In genomic region chr9:111759762-111760639, GRCh38 we compare ENCODE assay signal across 8 cellular contexts. TPM values are rescaled to one million over a fixed set of nuclear protein-coding genes. Genes with fewer than 3 reads are reported as not detected.
DNase-seq lines count a peak whose midpoint lies in the region; ATAC-seq, FAIRE-seq and TF ChIP-seq lines count a peak whose summit lies in the region.

No MANE protein-coding gene starts in this region.

- no peaks in the 10 kb centered on the region for H3K27me3 ChIP-seq in SJCRH30

- H3K27me3 Mint-ChIP-seq in immature natural killer cell (ENCODE audit: low read depth in 3 of 3) = peaks cover 0 to 2% (median 2%) of the 10 kb centered on the region in 3 donors

- H3K27ac ChIP-seq in SJCRH30 = peak overlapping the region; percentile 28; the same call in 1 of the 2 replicates

- no peaks in the 10 kb centered on the region for H3K36me3 Mint-ChIP-seq in immature natural killer cell

- no peak overlapping the region for H3K4me3 Mint-ChIP-seq in immature natural killer cell

- no peaks in the 10 kb centered on the region for H3K9me3 Mint-ChIP-seq in immature natural killer cell

- peak; percentile 82 for TF ChIP-seq CTCF in D721Med (IDR thresholded peaks at IDR 0.05; ENCODE audit: insufficient read depth, missing control alignments)

- no peaks in the 10 kb centered on the region for H3K36me3 ChIP-seq in SJCRH30

- no peak overlapping the region for H3K4me3 ChIP-seq in SJCRH30

- DNase-seq in D721Med (ENCODE audit: insufficient read length, low spot score) (no peak), MV-4-11 (lab: John Stamatoyannopoulos, UW) (peak; percentile 92), SJCRH30 (peak; percentile 66 to 94), brain pericyte (ENCODE audit: low read depth, low spot score) (peak; percentile 63), immature natural killer cell (peak; percentile 46 to 60 (median 53))
- DNase-seq in stimulated activated CD4-positive, alpha-beta T cell treated with anti-CD3 and anti-CD28 coated beads, Interleukin-1b, Interleukin-23, amount 100 ng/mL, for 48 hours = peak; percentile 14

- peaks cover 3% of the 10 kb centered on the region; the same call in 1 of the 2 replicates for H3K4me1 ChIP-seq in SJCRH30

- no peak overlapping the region for H3K27ac Mint-ChIP-seq in immature natural killer cell

- ATAC-seq in GM21390 (IDR thresholded peaks at IDR 0.05; ENCODE audit: unreplicated experiment) (peak; percentile 72), GM19023 (IDR thresholded peaks at IDR 0.05; ENCODE audit: unreplicated experiment) (no peak)

- H3K9me3 ChIP-seq in SJCRH30 (replicated peaks) = no peaks in the 10 kb centered on the region

- peak; percentile 87 for FAIRE-seq in D721Med (lab: Jason Lieb, UNC)

- no peaks in the 10 kb centered on the region for H3K4me1 Mint-ChIP-seq in immature natural killer cell

RNA-seq across cellular contexts. Expression of gene SHOC1, which starts 34.7 kb away (rescaled TPM):
- 0.58 and 0.85 TPM in 2 replicates for total RNA-seq in SJCRH30 (2014; rRNA removed; shearing (Covaris generic))
- polyA plus RNA-seq in immature natural killer cell = not detected
